In genomic region chr4:150518559-150518958, GRCh38 we compare ENCODE assay signal across 1 cellular context.
TF ChIP-seq lines count a peak whose summit lies in the region.

No MANE protein-coding gene starts in this region.

TF ChIP-seq in K562, 482 proteins besides CTCF, POLR2A, EP300 and RAD21 (continued from another document):
- TF ChIP-seq SRSF3 (IDR thresholded peaks at IDR 0.05; ENCODE audit: insufficient read depth, low read length) (no peak), HMG20B (CRISPR knock-in tag; IDR thresholded peaks at IDR 0.05) (no peak), MCM2 (IDR thresholded peaks at IDR 0.05; ENCODE audit: low read depth) (no peak)
